ENCODE assay signal across 18 cellular contexts in the genomic region with DNA sequence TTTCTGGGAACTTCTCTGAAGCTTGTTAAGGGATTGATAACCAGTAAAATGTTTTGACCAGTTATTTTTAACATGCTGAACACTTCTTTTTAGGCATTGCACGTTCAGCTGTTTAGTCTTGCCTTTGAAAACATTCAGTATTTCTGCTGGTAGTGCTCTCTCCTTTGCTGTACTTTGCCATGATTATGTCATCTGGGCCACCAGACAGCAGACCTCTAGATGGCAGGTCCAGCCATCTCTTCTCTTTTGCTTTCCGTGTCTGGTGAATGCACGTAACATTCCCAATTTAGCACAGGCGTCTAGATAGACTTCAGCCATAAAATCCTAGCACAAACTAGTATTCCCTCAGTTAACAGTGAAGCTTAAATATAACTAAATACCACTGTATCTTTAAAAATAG. TPM values are rescaled to one million over a fixed set of nuclear protein-coding genes. Genes with fewer than 3 reads are reported as not detected.
DNase-seq lines count a peak whose midpoint lies in the region; ATAC-seq, FAIRE-seq and TF ChIP-seq lines count a peak whose summit lies in the region.
"Had no signal": no experiment of that assay in that cellular context is flagged by ENCODE, and none has a peak within 500 bp of the region (broad histone marks: within the 10 kb centered on the region; RNA-seq: fewer than 3 reads in every experiment).

No MANE protein-coding gene starts in this region.

- H3K27ac Mint-ChIP-seq in T-helper 2 cell treated with Interferon-gamma antibody and Interleukin-4, amounts not matched to agents 5 μg/mL and 100 μg/mL, for 36 hours, result peak overlapping the region; percentile 54
- peak overlapping the region; percentile 4; the same call in 1 of the 2 replicates for H3K27ac Mint-ChIP-seq in WTC11
- peak overlapping the region; percentile 14 to 74 for H3K27ac Mint-ChIP-seq in natural killer cell treated with Interleukin-12 subunit alpha and Interleukin-12 subunit beta and Interleukin-15 and Interleukin-18, amount 100 ng/mL, for 72 hours
- H3K27ac Mint-ChIP-seq: progenitor cell of endocrine pancreas had no signal

- peaks cover 95% of the 10 kb centered on the region for H3K79me2 ChIP-seq in endothelial cell of umbilical vein (ENCODE audit: control insufficient read depth, insufficient read depth, low read length)

- H3K4me1 Mint-ChIP-seq in T-helper 2 cell treated with Interferon-gamma antibody and Interleukin-4, amounts not matched to agents 5 μg/mL and 100 μg/mL, for 36 hours (ENCODE audit: low read depth), result peaks cover 62% of the 10 kb centered on the region
- H3K4me1 Mint-ChIP-seq in WTC11, result peaks cover 65% of the 10 kb centered on the region
- peaks cover 75 to 79% of the 10 kb centered on the region in 2 donors for H3K4me1 Mint-ChIP-seq in natural killer cell treated with Interleukin-12 subunit alpha and Interleukin-12 subunit beta and Interleukin-15 and Interleukin-18, amount 100 ng/mL, for 72 hours (ENCODE audit: low read depth in 2 of 2)

- in situ Hi-C loops in transverse colon (cut with MboI; ENCODE audit: low pct_ligation_motif_present in 1 of 4, low pct_unique_long_range_greater_than_20kb in 1 of 4, low sequenced_read_pairs in 3 of 4), result loop anchor here in 1 of 4 donors (25.0 kb wide), 1 partner anchor 96 kb away; no protein-coding TSS in a partner anchor

- no peak overlapping the region for H2AFZ ChIP-seq in endothelial cell of umbilical vein (ENCODE audit: low read depth, low read length)
- H2AFZ ChIP-seq: GM23248 had no signal

- no peak overlapping the region for H3K9ac ChIP-seq in endothelial cell of umbilical vein (replicated peaks; ENCODE audit: extremely low read depth, insufficient read depth, low read length)
- H3K9ac ChIP-seq: GM23248 had no signal

- TF ChIP-seq CTCF in WTC11 (IDR thresholded peaks at IDR 0.05) (no peak), endothelial cell of umbilical vein (IDR thresholded peaks at IDR 0.05; ENCODE audit: extremely low read depth in 1 of 2, insufficient read depth in 1 of 2, low read depth in 1 of 2, low read length in 2 of 2) (no peak), transverse colon (IDR thresholded peaks at IDR 0.05) (no peak)

- BruUV-seq in endothelial cell of umbilical vein (replicated peaks; lab: Mats Ljungman, UMichigan), result no TSS peak

- H3K9me3 Mint-ChIP-seq in T-helper 2 cell treated with Interferon-gamma antibody and Interleukin-4, amounts not matched to agents 5 μg/mL and 100 μg/mL, for 36 hours, result no peaks in the 10 kb centered on the region
- no peaks in the 10 kb centered on the region for H3K9me3 Mint-ChIP-seq in WTC11
- H3K9me3 Mint-ChIP-seq in natural killer cell treated with Interleukin-12 subunit alpha and Interleukin-12 subunit beta and Interleukin-15 and Interleukin-18, amount 100 ng/mL, for 72 hours, result no peaks in the 10 kb centered on the region

- no peak overlapping the region for H3K4me3 Mint-ChIP-seq in T-helper 2 cell treated with Interferon-gamma antibody and Interleukin-4, amounts not matched to agents 5 μg/mL and 100 μg/mL, for 36 hours
- no peak overlapping the region for H3K4me3 Mint-ChIP-seq in WTC11
- H3K4me3 Mint-ChIP-seq in natural killer cell treated with Interleukin-12 subunit alpha and Interleukin-12 subunit beta and Interleukin-15 and Interleukin-18, amount 100 ng/mL, for 72 hours, result no peak overlapping the region

- no peak overlapping the region for H3K27ac ChIP-seq in endothelial cell of umbilical vein (ENCODE audit: insufficient read depth, low read depth, low read length)
- no peak overlapping the region for H3K27ac ChIP-seq in transverse colon
- H3K27ac ChIP-seq: 22Rv1, brain microvascular endothelial cell, GM23248 had no signal

- no peaks in the 10 kb centered on the region for H3K9me1 ChIP-seq in endothelial cell of umbilical vein (replicated peaks; ENCODE audit: control insufficient read depth, extremely low read depth, insufficient read depth, low read length)

- H3K27me3 Mint-ChIP-seq in T-helper 2 cell treated with Interferon-gamma antibody and Interleukin-4, amounts not matched to agents 5 μg/mL and 100 μg/mL, for 36 hours (ENCODE audit: low read depth), result no peaks in the 10 kb centered on the region
- no peaks in the 10 kb centered on the region for H3K27me3 Mint-ChIP-seq in WTC11 (ENCODE audit: low read depth)
- H3K27me3 Mint-ChIP-seq in natural killer cell treated with Interleukin-12 subunit alpha and Interleukin-12 subunit beta and Interleukin-15 and Interleukin-18, amount 100 ng/mL, for 72 hours, result no peaks in the 10 kb centered on the region
- H3K27me3 Mint-ChIP-seq: progenitor cell of endocrine pancreas had no signal

- H3K4me1 ChIP-seq in endothelial cell of umbilical vein (ENCODE audit: control insufficient read depth, extremely low read depth, insufficient read depth, low read length) (peaks cover 17% of the 10 kb centered on the region), transverse colon (peaks cover 47 to 90% (median 52%) of the 10 kb centered on the region in 4 donors)
- H3K4me1 ChIP-seq: BE2C had no signal

- H3K36me3 Mint-ChIP-seq in T-helper 2 cell treated with Interferon-gamma antibody and Interleukin-4, amounts not matched to agents 5 μg/mL and 100 μg/mL, for 36 hours (ENCODE audit: low read depth), result no peaks in the 10 kb centered on the region
- H3K36me3 Mint-ChIP-seq in WTC11, result peaks cover 4% of the 10 kb centered on the region; the same call in 1 of the 2 replicates
- H3K36me3 Mint-ChIP-seq in natural killer cell treated with Interleukin-12 subunit alpha and Interleukin-12 subunit beta and Interleukin-15 and Interleukin-18, amount 100 ng/mL, for 72 hours, result no peaks in the 10 kb centered on the region

- H4K20me1 ChIP-seq in endothelial cell of umbilical vein (replicated peaks; ENCODE audit: control insufficient read depth, extremely low read depth, insufficient read depth, low read length), result peaks cover 14% of the 10 kb centered on the region

- H3K4me2 ChIP-seq in endothelial cell of umbilical vein (ENCODE audit: insufficient read depth, low read length), result no peak overlapping the region
- H3K4me2 ChIP-seq: smooth muscle cell had no signal

- H3K36me3 ChIP-seq in endothelial cell of umbilical vein (ENCODE audit: control insufficient read depth in 2 of 2, extremely low read depth in 1 of 2, insufficient read depth in 2 of 2, low read length in 2 of 2) (no peaks in the 10 kb centered on the region), transverse colon (no peaks in the 10 kb centered on the region)
- H3K36me3 ChIP-seq: brain microvascular endothelial cell, esophagus muscularis mucosa, thyroid gland had no signal

- H3K4me3 ChIP-seq in endothelial cell of umbilical vein (replicated peaks in 1 of 3; ENCODE audit: insufficient read depth in 1 of 3, low read depth in 1 of 3, low read length in 3 of 3) (no peak overlapping the region), transverse colon (no peak overlapping the region)
- H3K4me3 ChIP-seq: esophagus muscularis mucosa, GM23248, lung, smooth muscle cell, thyroid gland had no signal

- TF ChIP-seq POLR2A in endothelial cell of umbilical vein (IDR thresholded peaks at IDR 0.05; ENCODE audit: low read depth, low read length) (no peak), transverse colon (IDR thresholded peaks at IDR 0.05) (no peak)

- dilution Hi-C loops in endothelial cell of umbilical vein (cut with MboI; ENCODE audit: extremely low pct_ligation_motif_present, low sequenced_read_pairs), result no loop called here

- peak; percentile 70 for FAIRE-seq in endothelial cell of umbilical vein (lab: Jason Lieb, UNC)
- FAIRE-seq: HTR-8/SVneo had no signal

- H3K9me3 ChIP-seq in endothelial cell of umbilical vein (replicated peaks; ENCODE audit: control insufficient read depth, insufficient read depth, low read length) (no peaks in the 10 kb centered on the region), transverse colon (no peaks in the 10 kb centered on the region)
- H3K9me3 ChIP-seq: BE2C, esophagus muscularis mucosa, thyroid gland had no signal

- CTCF ChIA-PET in WTC11 (lab: Charles Lee) (interaction anchor here (1.1 kb wide), 1 partner anchor 103 kb away, joined by 5 read pairs; no protein-coding TSS in a partner anchor), endothelial cell of umbilical vein (lab: Charles Lee) (no interaction called here)

- TF ChIP-seq EP300 in transverse colon (IDR thresholded peaks at IDR 0.05; ENCODE audit: low read depth), result no peak

- POLR2A ChIA-PET in WTC11 (lab: Charles Lee) (no interaction called here), endothelial cell of umbilical vein (lab: Charles Lee) (no interaction called here)

- DNase-seq in T-helper 2 cell treated with Interferon-gamma antibody and Interleukin-4, amounts not matched to agents 5 μg/mL and 100 μg/mL, for 36 hours (ENCODE audit: low spot score), result no peak
- DNase-seq in T-helper 2 cell (no peak), WTC11 (ENCODE audit: low spot score) (no peak), endothelial cell of umbilical vein (ENCODE audit: low read depth, low spot score) (no peak), activated gamma-delta T cell (lab: John Stamatoyannopoulos, UW) (no peak), transverse colon (no peak)
- DNase-seq in natural killer cell treated with Interleukin-12 subunit alpha and Interleukin-12 subunit beta and Interleukin-15 and Interleukin-18, amount 100 ng/mL, for 72 hours (ENCODE audit: low spot score), result no peak
- DNase-seq: brain microvascular endothelial cell, GM23248 had no signal

- no peaks in the 10 kb centered on the region for H3K27me3 ChIP-seq in endothelial cell of umbilical vein (ENCODE audit: control insufficient read depth in 2 of 2, insufficient read depth in 2 of 2, low read length in 2 of 2)
- H3K27me3 ChIP-seq in transverse colon, result no peaks in the 10 kb centered on the region
- H3K27me3 ChIP-seq: BE2C, brain microvascular endothelial cell, esophagus muscularis mucosa, thyroid gland had no signal

- intact Hi-C loops in endothelial cell of umbilical vein (cut with micrococcal nuclease), result no loop called here
- intact Hi-C loops in transverse colon (cut with DNase I; ENCODE audit: low total_unique reads), result loop anchor here (10.0 kb wide), 1 partner anchor 59 kb away; a partner anchor contains a TSS

- WGBS in transverse colon (ENCODE audit: low coverage in 1 of 2), 2 donors, result 70 to 79% methylated on average over 4 of the region's 4 CpGs

- ATAC-seq in WTC11 (no peak), GM21528 (IDR thresholded peaks at IDR 0.05; ENCODE audit: low FRiP score, unreplicated experiment) (no peak)
- ATAC-seq in natural killer cell treated with Interleukin-12 subunit alpha and Interleukin-12 subunit beta and Interleukin-15 and Interleukin-18, amount 100 ng/mL, for 72 hours, result no peak

RNA-seq across cellular contexts. Expression of a gene that starts 57.8 kb away (rescaled TPM):
- total RNA-seq in WTC11 (2021), result 166 to 184 TPM (median 184 TPM) in 3 replicates
- total RNA-seq in endothelial cell of umbilical vein, result 249 and 262 TPM in 2 replicates
- 215 and 243 TPM in 2 replicates for polyA plus RNA-seq in endothelial cell of umbilical vein
- polyA plus RNA-seq in endothelial cell of umbilical vein (2011; cell fraction: cytosol; rRNA removed), result 263 and 305 TPM in 2 replicates
- 78.8 and 92.0 TPM in 2 replicates for polyA plus RNA-seq in endothelial cell of umbilical vein (2011; cell fraction: nucleus; rRNA removed)
- polyA plus RNA-seq in endothelial cell of umbilical vein (2012), result 177 and 193 TPM in 2 replicates
- 183 and 239 TPM in 2 replicates for polyA minus RNA-seq in endothelial cell of umbilical vein
- 69.8 TPM for polyA minus RNA-seq in endothelial cell of umbilical vein (2011; cell fraction: cytosol; rRNA and poly(A)+ RNA removed)
- 39.2 and 58.7 TPM in 2 replicates for polyA minus RNA-seq in endothelial cell of umbilical vein (2011; cell fraction: nucleus; rRNA and poly(A)+ RNA removed)
- total RNA-seq in natural killer cell treated with Interleukin-12 subunit alpha and Interleukin-12 subunit beta and Interleukin-15 and Interleukin-18, amount 100 ng/mL, for 72 hours, result 100 to 1,000 TPM; 183 to 338 TPM
- 100 to 1,000 TPM in 2 of 4 donors, 10 to 100 TPM in 2; 45.0 to 121 (median 101) TPM for total RNA-seq in transverse colon

Comparison
In these comparisons a context has a peak if more than half of its experiments do, and no peak if none do; other contexts are left out.
1. H3K27ac Mint-ChIP-seq: peak in every context shown above with its lines; median percentile 54 in T-helper 2 cell treated with Interferon-gamma antibody and Interleukin-4, amounts not matched to agents 5 μg/mL and 100 μg/mL, for 36 hours; 44 in natural killer cell treated with Interleukin-12 subunit alpha and Interleukin-12 subunit beta and Interleukin-15 and Interleukin-18, amount 100 ng/mL, for 72 hours; 4 in WTC11.